In genomic region chr10:3958472-3958996, GRCh38 we compare ENCODE assay signal across 9 cellular contexts.
"Had no signal": no experiment of that assay in that cellular context is flagged by ENCODE, and none has a peak within 500 bp of the region (broad histone marks: within the 10 kb centered on the region; RNA-seq: fewer than 3 reads in every experiment).

No MANE protein-coding gene starts in this region.

- H3K9me3 ChIP-seq: HAP-1 had no signal

- H3K4me1 ChIP-seq: HAP-1 had no signal

- H3K27ac ChIP-seq: GM23248, HL-60 had no signal

- H3K27ac Mint-ChIP-seq: HFFc6 had no signal

- H2AFZ ChIP-seq: GM23248 had no signal

- DNase-seq: GM23248, GOT3, H7, HFFc6, KG1 had no signal

- H3K36me3 ChIP-seq: HAP-1 had no signal

- ATAC-seq: HCT116 had no signal

- H3K9ac ChIP-seq: GM23248 had no signal

- H3K4me3 Mint-ChIP-seq: HFFc6 had no signal

- H3K4me3 ChIP-seq: GM23248, HAP-1 had no signal

- H3K9me3 Mint-ChIP-seq: HFFc6 had no signal

- H3K36me3 Mint-ChIP-seq: IgD-negative memory B cell had no signal
